In the genomic region with DNA sequence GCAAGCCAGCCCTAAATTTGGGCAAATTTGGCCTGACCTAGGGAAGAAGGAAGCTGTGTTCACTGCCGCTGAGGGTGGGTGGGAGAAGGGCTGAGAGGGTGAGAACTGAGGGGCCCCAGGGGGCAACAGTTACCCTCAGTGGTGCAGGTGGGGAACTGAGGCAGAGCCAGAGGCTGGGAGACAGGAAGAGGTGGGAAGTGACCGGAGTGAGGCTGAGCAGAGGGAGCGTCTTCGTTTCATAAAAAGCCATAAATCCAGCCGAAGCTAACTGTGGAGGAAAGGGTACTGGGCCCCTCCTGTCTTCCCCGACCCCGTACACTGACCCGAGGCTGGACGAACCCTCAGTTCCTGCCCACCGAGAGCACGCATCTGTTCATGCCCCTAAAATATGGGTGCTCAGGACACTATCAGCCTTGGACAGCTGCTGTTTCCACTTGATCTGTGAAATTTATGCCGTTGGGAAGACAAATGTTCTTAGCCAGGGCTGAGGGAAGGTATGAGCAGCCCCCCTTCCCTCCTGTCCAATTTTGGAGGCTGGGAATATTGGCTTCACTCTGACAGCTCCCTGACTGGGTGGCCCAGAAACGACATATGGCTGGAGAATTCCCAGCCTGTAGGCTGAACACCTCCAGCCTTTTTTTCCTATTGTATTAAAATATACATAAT, we compare ENCODE assay signal across 23 cellular contexts.
DNase-seq lines count a peak whose midpoint lies in the region; ATAC-seq and TF ChIP-seq lines count a peak whose summit lies in the region.
"Had no signal": no experiment of that assay in that cellular context is flagged by ENCODE, and none has a peak within 500 bp of the region (broad histone marks: within the 10 kb centered on the region; RNA-seq: fewer than 3 reads in every experiment).

No MANE protein-coding gene starts in this region.

- peak; percentile 5 for DNase-seq in activated T-cell treated with anti-CD3 and anti-CD28 coated beads, Interleukin-2, amount 50 U/mL, for 1 hour
- DNase-seq in activated T-cell treated with anti-CD3 and anti-CD28 coated beads for 4 hours = no peak
- DNase-seq in NCI-H1694 treated with DMSO at 0.1 percent for 48 hours (lab: John Stamatoyannopoulos, UW) = peak; percentile 76
- DNase-seq in osteocyte (ENCODE audit: extremely low spot score, unreplicated experiment) = peak; percentile 57
- DNase-seq in COLO829 (ENCODE audit: low spot score) = no peak
- DNase-seq in KBM-7 = no peak
- DNase-seq: C1 segment of cervical spinal cord; Caco-2; CD4-positive, alpha-beta memory T cell; DMS153; DND-41; GM23248; IMR-90; MM.1S; NCI-H2081; NCI-H345; NCI-H526; RPMI8226; SHP77; T-helper 1 cell had no signal

- peaks cover 17% of the 10 kb centered on the region for H3K27me3 Mint-ChIP-seq in brain
- peaks cover 12% of the 10 kb centered on the region for H3K27me3 Mint-ChIP-seq in osteocyte (ENCODE audit: unreplicated experiment)

- H3K4me3 Mint-ChIP-seq in brain = no peak overlapping the region
- no peak overlapping the region for H3K4me3 Mint-ChIP-seq in osteocyte (ENCODE audit: unreplicated experiment)
- H3K4me3 Mint-ChIP-seq: CD4-positive, alpha-beta memory T cell had no signal

- H3K9me3 Mint-ChIP-seq in brain = peaks cover 6 to 25% (median 15%) of the 10 kb centered on the region in 5 experiments
- no peaks in the 10 kb centered on the region for H3K9me3 Mint-ChIP-seq in osteocyte (ENCODE audit: unreplicated experiment)

- H3K4me1 Mint-ChIP-seq in brain (peaks cover 11% of the 10 kb centered on the region), osteocyte (ENCODE audit: unreplicated experiment) (no peaks in the 10 kb centered on the region)

- in situ Hi-C loops in KBM-7 (cut with MboI; ENCODE audit: low pct_unique_long_range_greater_than_20kb, low sequenced_read_pairs) = no loop called here

- TF ChIP-seq CTCF in brain (conservative IDR thresholded peaks at IDR 0.05) (no peak), osteocyte (IDR thresholded peaks at IDR 0.05) (no peak)

- peak overlapping the region in 3 of 5 experiments; percentile 25 to 34 (median 25) for H3K27ac Mint-ChIP-seq in brain
- H3K27ac Mint-ChIP-seq in osteocyte (ENCODE audit: unreplicated experiment) = peak overlapping the region; percentile 15
- H3K27ac Mint-ChIP-seq: H9 had no signal

- H3K36me3 Mint-ChIP-seq in brain = no peaks in the 10 kb centered on the region
- no peaks in the 10 kb centered on the region for H3K36me3 Mint-ChIP-seq in osteocyte (ENCODE audit: unreplicated experiment)
- H3K36me3 Mint-ChIP-seq: CD4-positive, alpha-beta memory T cell had no signal

- no peak for ATAC-seq in GM19023 (IDR thresholded peaks at IDR 0.05; ENCODE audit: unreplicated experiment)

Comparison
In these comparisons a context has a peak if more than half of its experiments do, and no peak if none do; other contexts are left out.
1. DNase-seq: peak in activated T-cell treated with anti-CD3 and anti-CD28 coated beads, Interleukin-2, amount 50 U/mL, for 1 hour (single experiment), NCI-H1694 treated with DMSO at 0.1 percent for 48 hours (single experiment) and osteocyte (single experiment); none in activated T-cell treated with anti-CD3 and anti-CD28 coated beads for 4 hours (single experiment), COLO829 (single experiment) and KBM-7 (single experiment).